ENCODE assay signal across 8 cellular contexts in the genomic region with DNA sequence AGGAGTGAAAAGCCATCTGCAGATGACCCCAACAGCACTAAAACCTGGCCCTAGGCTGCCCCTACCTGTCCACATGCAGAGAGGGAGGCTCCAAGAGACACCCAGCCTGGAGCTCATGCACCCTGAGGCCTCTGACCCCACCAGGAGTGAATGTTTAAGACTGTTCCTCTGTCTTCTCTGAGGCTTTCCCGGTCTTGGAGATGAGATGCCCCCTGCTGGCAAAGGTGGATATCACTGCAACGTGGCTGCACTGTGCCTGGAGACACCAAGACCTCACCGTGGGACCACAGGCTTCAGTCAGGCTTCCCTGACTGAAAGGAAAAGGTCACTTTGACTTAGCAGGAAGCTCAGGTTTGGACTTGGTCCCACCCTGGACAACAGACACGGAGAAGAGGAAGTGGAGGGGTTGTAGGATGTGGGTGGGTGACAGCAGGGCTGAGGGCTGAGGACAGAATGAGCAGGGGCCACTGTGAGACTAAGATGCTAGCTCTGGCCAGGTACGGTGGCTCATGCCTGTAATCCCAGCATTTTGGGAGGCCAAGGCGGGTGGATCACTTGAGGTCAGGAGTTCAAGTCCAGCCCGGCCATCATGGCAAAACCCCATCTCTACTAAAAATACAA. TPM values are rescaled to one million over a fixed set of nuclear protein-coding genes. Genes with fewer than 3 reads are reported as not detected.
DNase-seq lines count a peak whose midpoint lies in the region; ATAC-seq and TF ChIP-seq lines count a peak whose summit lies in the region.
"Not testable (repeated sequence)": the region's sequence is repeated elsewhere in the genome, so short reads cannot be mapped to it uniquely, and the experiment has no call there.

No MANE protein-coding gene starts in this region.

- intact Hi-C loops in PC-3 (cut with micrococcal nuclease), result not testable (repeated sequence)

- not testable (repeated sequence) for H3K27me3 Mint-ChIP-seq in activated CD8-positive, alpha-beta memory T cell treated with anti-CD3 and anti-CD28 coated beads, Interleukin-2, amount 10 ng/mL, durations not matched to agents 7 days and 5 days; effector memory CD8-positive, alpha-beta T cell

- ATAC-seq in GM19467 (IDR thresholded peaks at IDR 0.05; ENCODE audit: unreplicated experiment) (peak; percentile 77), HG03521 (IDR thresholded peaks at IDR 0.05; ENCODE audit: unreplicated experiment) (peak; percentile 77), PC-3 (peak; percentile 78)
- peak; percentile 84 for ATAC-seq in activated CD8-positive, alpha-beta memory T cell treated with anti-CD3 and anti-CD28 coated beads, Interleukin-2, amount 10 ng/mL, durations not matched to agents 7 days and 5 days
- ATAC-seq in effector memory CD8-positive, alpha-beta T cell (replicated peaks), result peak; percentile 70

- H3K9me2 ChIP-seq in PC-3 (replicated peaks; ENCODE audit: low read length), result not testable (repeated sequence)

- peak; percentile 66 for TF ChIP-seq CTCF in PC-3 (conservative IDR thresholded peaks at IDR 0.05; ENCODE audit: low read depth, low read length)

- DNase-seq in Caki2 (ENCODE audit: low read depth) (peak; percentile 74), PC-3 (peak; percentile 63), lung microvascular endothelial cell (ENCODE audit: low read depth in 2 of 2) (peak; percentile 56 to 62)
- DNase-seq in activated CD8-positive, alpha-beta memory T cell treated with anti-CD3 and anti-CD28 coated beads, Interleukin-2, amount 10 ng/mL, durations not matched to agents 7 days and 5 days, result peak; percentile 76
- peak; percentile 33 to 46 (median 37) for DNase-seq in effector memory CD8-positive, alpha-beta T cell
- DNase-seq in stimulated activated CD8-positive, alpha-beta memory T cell treated with anti-CD3 and anti-CD28 coated beads, Interleukin-15, amount 100 ng/mL, for 4 hours (ENCODE audit: low read depth in 2 of 2), result peak; percentile 13 to 25

- in situ Hi-C loops in Caki2 (cut with HindIII; ENCODE audit: low pct_unique_long_range_greater_than_20kb, low sequenced_read_pairs), result not testable (repeated sequence)

- peaks cover 17% of the 10 kb centered on the region for H3K79me2 ChIP-seq in PC-3 (ENCODE audit: low read length)

- H3K4me1 Mint-ChIP-seq in activated CD8-positive, alpha-beta memory T cell treated with anti-CD3 and anti-CD28 coated beads, Interleukin-2, amount 10 ng/mL, durations not matched to agents 7 days and 5 days, result peaks cover 28% of the 10 kb centered on the region
- H3K4me1 Mint-ChIP-seq in effector memory CD8-positive, alpha-beta T cell (ENCODE audit: low read depth in 2 of 2), result peaks cover 13 to 22% of the 10 kb centered on the region in 2 donors

- H3K9ac ChIP-seq in PC-3 (ENCODE audit: low read length), result not testable (repeated sequence)

- H3K27ac ChIP-seq in PC-3 (ENCODE audit: low read length), result not testable (repeated sequence)

- H3K36me3 ChIP-seq in PC-3 (ENCODE audit: low read depth, low read length), result not testable (repeated sequence)

- not testable (repeated sequence) for H3K4me3 Mint-ChIP-seq in activated CD8-positive, alpha-beta memory T cell treated with anti-CD3 and anti-CD28 coated beads, Interleukin-2, amount 10 ng/mL, durations not matched to agents 7 days and 5 days; effector memory CD8-positive, alpha-beta T cell

- peak overlapping the region; percentile 75 for H3K27ac Mint-ChIP-seq in activated CD8-positive, alpha-beta memory T cell treated with anti-CD3 and anti-CD28 coated beads, Interleukin-2, amount 10 ng/mL, durations not matched to agents 7 days and 5 days
- H3K27ac Mint-ChIP-seq in effector memory CD8-positive, alpha-beta T cell, result peak overlapping the region; percentile 66 to 73

- H4K20me1 ChIP-seq in PC-3 (ENCODE audit: low read length), result not testable (repeated sequence)

- H3K9me3 Mint-ChIP-seq in activated CD8-positive, alpha-beta memory T cell treated with anti-CD3 and anti-CD28 coated beads, Interleukin-2, amount 10 ng/mL, durations not matched to agents 7 days and 5 days (ENCODE audit: low read depth); effector memory CD8-positive, alpha-beta T cell: not testable (repeated sequence)

- peaks cover 16% of the 10 kb centered on the region; the same call in 1 of the 2 replicates for H3K4me1 ChIP-seq in PC-3 (ENCODE audit: insufficient read depth, low read length)

- not testable (repeated sequence) for BruUV-seq in PC-3 (replicated peaks; lab: Mats Ljungman, UMichigan)

- not testable (repeated sequence) for H2AFZ ChIP-seq in PC-3 (ENCODE audit: low read length)

- not testable (repeated sequence) for H3K9me3 ChIP-seq in PC-3 (ENCODE audit: low read length)

- H3F3A ChIP-seq in PC-3 (ENCODE audit: low read length, unreplicated experiment), result not testable (repeated sequence)

- CTCF ChIA-PET in PC-3 (lab: Charles Lee), result not testable (repeated sequence)
- CTCF ChIA-PET in activated CD8-positive, alpha-beta memory T cell treated with anti-CD3 and anti-CD28 coated beads, Interleukin-2, amount 10 ng/mL, durations not matched to agents 7 days and 5 days (lab: Charles Lee), result interaction anchor here (0.6 to 1.5 kb wide), 4 partner anchors 8 to 65 kb away, joined by 3 to 5 read pairs (median 3); no protein-coding TSS in a partner anchor

- not testable (repeated sequence) for H3K27me3 ChIP-seq in PC-3 (ENCODE audit: low read length)

- H3K36me3 Mint-ChIP-seq in activated CD8-positive, alpha-beta memory T cell treated with anti-CD3 and anti-CD28 coated beads, Interleukin-2, amount 10 ng/mL, durations not matched to agents 7 days and 5 days; effector memory CD8-positive, alpha-beta T cell (ENCODE audit: insufficient read depth): not testable (repeated sequence)

- POLR2A ChIA-PET in PC-3 (lab: Charles Lee; ENCODE audit: unreplicated experiment), result not testable (repeated sequence)

- not testable (repeated sequence) for H3K4me2 ChIP-seq in PC-3 (ENCODE audit: low read length)

- not testable (repeated sequence) for H3K4me3 ChIP-seq in PC-3 (ENCODE audit: low read length)

RNA-seq across cellular contexts. Expression of a gene that starts 31.8 kb away (rescaled TPM):
- 1.3 and 29.6 TPM in 2 replicates for total RNA-seq in Caki2 (2014; rRNA removed; shearing (Covaris generic); ENCODE audit: low replicate concordance)
- 8.2 and 21.1 TPM in 2 replicates for total RNA-seq in PC-3 (2014; rRNA removed)
- 10 to 100 TPM; 22.6 to 25.1 TPM for total RNA-seq in activated CD8-positive, alpha-beta memory T cell treated with anti-CD3 and anti-CD28 coated beads, Interleukin-2, amount 10 ng/mL, durations not matched to agents 7 days and 5 days
- 3.5 and 4.4 TPM in 2 replicates for total RNA-seq in lung microvascular endothelial cell

RNA-seq across cellular contexts. Expression of a gene that starts 58.5 kb away (rescaled TPM):
- not detected in 2 replicates for total RNA-seq in Caki2 (2014; rRNA removed; shearing (Covaris generic); ENCODE audit: low replicate concordance)
- total RNA-seq in PC-3 (2014; rRNA removed) (1.6 and 2.2 TPM in 2 replicates), lung microvascular endothelial cell (0.44 and 1.4 TPM in 2 replicates)
- under 1 TPM in 1 of 2 experiments, not detected in 1; 0.20 TPM for total RNA-seq in activated CD8-positive, alpha-beta memory T cell treated with anti-CD3 and anti-CD28 coated beads, Interleukin-2, amount 10 ng/mL, durations not matched to agents 7 days and 5 days

Comparison
In these comparisons a context has a peak if more than half of its experiments do, and no peak if none do; other contexts are left out.
1. DNase-seq: peak in every context shown above with its lines; median percentile 76 in activated CD8-positive, alpha-beta memory T cell treated with anti-CD3 and anti-CD28 coated beads, Interleukin-2, amount 10 ng/mL, durations not matched to agents 7 days and 5 days; 74 in Caki2; 63 in PC-3; 59 in lung microvascular endothelial cell; 37 in effector memory CD8-positive, alpha-beta T cell; 19 in stimulated activated CD8-positive, alpha-beta memory T cell treated with anti-CD3 and anti-CD28 coated beads, Interleukin-15, amount 100 ng/mL, for 4 hours.